Comparison of ENCODE assay signal across 13 cellular contexts in genomic region chr2:218999881-219000568, GRCh38. TPM values are rescaled to one million over a fixed set of nuclear protein-coding genes. Genes with fewer than 3 reads are reported as not detected.
DNase-seq lines count a peak whose midpoint lies in the region; ATAC-seq and TF ChIP-seq lines count a peak whose summit lies in the region.
"Had no signal": no experiment of that assay in that cellular context is flagged by ENCODE, and none has a peak within 500 bp of the region (broad histone marks: within the 10 kb centered on the region; RNA-seq: fewer than 3 reads in every experiment).

No MANE protein-coding gene starts in this region.

- peaks cover 70% of the 10 kb centered on the region for H3K27me3 Mint-ChIP-seq in endodermal cell (ENCODE audit: insufficient read depth)

- peak overlapping the region; percentile 93 for H3K9ac ChIP-seq in endodermal cell (ENCODE audit: extremely low read depth, low read length, poor library complexity, severe bottlenecking)

- H3K27ac ChIP-seq in endodermal cell (ENCODE audit: low read depth, low read length) (no peak overlapping the region), right atrium auricular region (no peak overlapping the region)

- peaks cover 25% of the 10 kb centered on the region for H3K4me1 Mint-ChIP-seq in endodermal cell

- no peaks in the 10 kb centered on the region for H3K9me3 ChIP-seq in BE2C
- no peaks in the 10 kb centered on the region for H3K9me3 ChIP-seq in endodermal cell (ENCODE audit: control insufficient read depth, low read length)
- H3K9me3 ChIP-seq in right atrium auricular region: no peaks in the 10 kb centered on the region

- H3K36me3 ChIP-seq in BE2C (no peaks in the 10 kb centered on the region), endodermal cell (ENCODE audit: control insufficient read depth, insufficient read depth, low read length) (no peaks in the 10 kb centered on the region), right atrium auricular region (no peaks in the 10 kb centered on the region)

- no peaks in the 10 kb centered on the region for H3K36me3 Mint-ChIP-seq in endodermal cell (ENCODE audit: low read depth)
- H3K36me3 Mint-ChIP-seq: activated naive CD8-positive, alpha-beta T cell; natural killer cell treated with Interleukin-12 subunit alpha and Interleukin-12 subunit beta and Interleukin-15 and Interleukin-18, amount 100 ng/mL, for 72 hours had no signal

- TF ChIP-seq CTCF in BE2C (IDR thresholded peaks at IDR 0.05; ENCODE audit: low read depth, low read length) (no peak), endodermal cell (conservative IDR thresholded peaks at IDR 0.05) (no peak), right atrium auricular region (IDR thresholded peaks at IDR 0.05) (no peak)

- no peak for ATAC-seq in HG03045 (IDR thresholded peaks at IDR 0.05; ENCODE audit: unreplicated experiment)
- ATAC-seq: natural killer cell treated with Interleukin-12 subunit alpha and Interleukin-12 subunit beta and Interleukin-15 and Interleukin-18, amount 100 ng/mL, for 72 hours had no signal

- peaks cover 57% of the 10 kb centered on the region for H3K4me1 ChIP-seq in BE2C
- H3K4me1 ChIP-seq in endodermal cell (ENCODE audit: control insufficient read depth, insufficient read depth, low read length): peaks cover 14% of the 10 kb centered on the region
- H3K4me1 ChIP-seq in right atrium auricular region: peaks cover 3 to 34% of the 10 kb centered on the region in 2 donors

- 0 to 4% methylated on average over 2 to 8 of the region's 9 CpGs for WGBS in endodermal cell (ENCODE audit: insufficient coverage in 1 of 2, insufficient read length in 1 of 2), 2 experiments

- peak overlapping the region; percentile 87 for H3K27ac Mint-ChIP-seq in endodermal cell
- H3K27ac Mint-ChIP-seq: activated naive CD8-positive, alpha-beta T cell; natural killer cell treated with Interleukin-12 subunit alpha and Interleukin-12 subunit beta and Interleukin-15 and Interleukin-18, amount 100 ng/mL, for 72 hours had no signal

- peak; percentile 98 for DNase-seq in BE2C
- DNase-seq in NCI-H1105 (lab: John Stamatoyannopoulos, UW): peak; percentile 94
- DNase-seq in NCI-H345 (lab: John Stamatoyannopoulos, UW): peak; percentile 94
- peak; percentile 90 for DNase-seq in endodermal cell
- DNase-seq in right atrium auricular region (ENCODE audit: low spot score): no peak
- DNase-seq in amniotic stem cell (lab: John Stamatoyannopoulos, UW): no peak
- no peak for DNase-seq in G401 (ENCODE audit: low spot score)

- no peaks in the 10 kb centered on the region for H3K9me3 Mint-ChIP-seq in endodermal cell
- H3K9me3 Mint-ChIP-seq: natural killer cell treated with Interleukin-12 subunit alpha and Interleukin-12 subunit beta and Interleukin-15 and Interleukin-18, amount 100 ng/mL, for 72 hours had no signal

- in situ Hi-C loops in G401 (cut with HindIII; ENCODE audit: low sequenced_read_pairs): no loop called here

- H3K27me3 ChIP-seq in BE2C (no peaks in the 10 kb centered on the region), endodermal cell (ENCODE audit: control insufficient read depth, insufficient read depth, low read length, poor library complexity, severe bottlenecking) (peaks cover 30% of the 10 kb centered on the region), right atrium auricular region (peaks cover 20% of the 10 kb centered on the region in 2 donors)

- peak overlapping the region; percentile 31 for H3K4me3 ChIP-seq in BE2C (ENCODE audit: low read depth, low read length)
- H3K4me3 ChIP-seq in endodermal cell (ENCODE audit: low read length): peak overlapping the region; percentile 91
- no peak overlapping the region for H3K4me3 ChIP-seq in right atrium auricular region

- peak overlapping the region; percentile 81 for H3K4me3 Mint-ChIP-seq in endodermal cell
- H3K4me3 Mint-ChIP-seq: natural killer cell treated with Interleukin-12 subunit alpha and Interleukin-12 subunit beta and Interleukin-15 and Interleukin-18, amount 100 ng/mL, for 72 hours had no signal

RNA-seq across cellular contexts. Expression of gene CRYBA2, which starts 6.8 kb away (rescaled TPM):
- 3.1 TPM for polyA plus RNA-seq in BE2C (2012; ENCODE audit: insufficient read depth, insufficient read length, low read depth)
- total RNA-seq in endodermal cell: 1 to 10 TPM; 2.6 to 3.5 TPM
- not detected for polyA plus RNA-seq in endodermal cell (2013, experiment 1 of 2)
- polyA plus RNA-seq in endodermal cell (2013, experiment 2 of 2): not detected
- total RNA-seq in right atrium auricular region: not detected
- not detected in 2 replicates for total RNA-seq in G401 (2014; rRNA removed; shearing (Covaris generic))
- total RNA-seq: activated CD8-positive, alpha-beta memory T cell treated with anti-CD3 and anti-CD28 coated beads for 36 hours; LHCN-M2; natural killer cell treated with Interleukin-12 subunit alpha and Interleukin-12 subunit beta and Interleukin-15 and Interleukin-18, amount 100 ng/mL, for 72 hours; ureter had no signal

RNA-seq across cellular contexts. Expression of gene FEV, which starts 15.0 kb away (rescaled TPM):
- polyA plus RNA-seq in BE2C (2012; ENCODE audit: insufficient read depth, insufficient read length, low read depth): 1,006 TPM
- total RNA-seq in endodermal cell (not detected), right atrium auricular region (not detected)
- polyA plus RNA-seq in endodermal cell (2013, experiment 1 of 2): 0.11 TPM
- polyA plus RNA-seq in endodermal cell (2013, experiment 2 of 2): not detected
- not detected in 2 replicates for total RNA-seq in G401 (2014; rRNA removed; shearing (Covaris generic))
- total RNA-seq: activated CD8-positive, alpha-beta memory T cell treated with anti-CD3 and anti-CD28 coated beads for 36 hours; LHCN-M2; natural killer cell treated with Interleukin-12 subunit alpha and Interleukin-12 subunit beta and Interleukin-15 and Interleukin-18, amount 100 ng/mL, for 72 hours; ureter had no signal

RNA-seq across cellular contexts. Expression of gene CDK5R2, which starts 40.6 kb away (rescaled TPM):
- 126 TPM for polyA plus RNA-seq in BE2C (2012; ENCODE audit: insufficient read depth, insufficient read length, low read depth)
- under 1 TPM; 0.81 to 0.95 TPM for total RNA-seq in endodermal cell
- 4.7 TPM for polyA plus RNA-seq in endodermal cell (2013, experiment 1 of 2)
- polyA plus RNA-seq in endodermal cell (2013, experiment 2 of 2): 4.8 TPM
- not detected for total RNA-seq in right atrium auricular region
- total RNA-seq in G401 (2014; rRNA removed; shearing (Covaris generic)): 0.51 and 2.2 TPM in 2 replicates
- total RNA-seq: activated CD8-positive, alpha-beta memory T cell treated with anti-CD3 and anti-CD28 coated beads for 36 hours; natural killer cell treated with Interleukin-12 subunit alpha and Interleukin-12 subunit beta and Interleukin-15 and Interleukin-18, amount 100 ng/mL, for 72 hours; ureter had no signal

RNA-seq across cellular contexts. Expression of gene CFAP65, which starts 41.3 kb away (rescaled TPM):
- 1.1 TPM for polyA plus RNA-seq in BE2C (2012; ENCODE audit: insufficient read depth, insufficient read length, low read depth)
- total RNA-seq in endodermal cell (1 to 10 TPM in 1 of 2 donors, under 1 TPM in 1; 0.84 to 1.5 TPM), right atrium auricular region (not detected)
- 1.2 TPM for polyA plus RNA-seq in endodermal cell (2013, experiment 1 of 2)
- polyA plus RNA-seq in endodermal cell (2013, experiment 2 of 2): 0.83 TPM
- total RNA-seq in G401 (2014; rRNA removed; shearing (Covaris generic)): not detected in 2 replicates
- total RNA-seq: activated CD8-positive, alpha-beta memory T cell treated with anti-CD3 and anti-CD28 coated beads for 36 hours; LHCN-M2; natural killer cell treated with Interleukin-12 subunit alpha and Interleukin-12 subunit beta and Interleukin-15 and Interleukin-18, amount 100 ng/mL, for 72 hours; ureter had no signal

Comparison
In these comparisons a context has a peak if more than half of its experiments do, and no peak if none do; other contexts are left out.
1. DNase-seq: peak in BE2C (single experiment), NCI-H1105 (single experiment), NCI-H345 (single experiment) and endodermal cell (single experiment); none in right atrium auricular region (single experiment), amniotic stem cell (single experiment) and G401 (single experiment).
2. H3K4me3 ChIP-seq: peak in BE2C (single experiment) and endodermal cell (single experiment); none in right atrium auricular region (0 of 2).